Comparison of ENCODE assay signal across 8 cellular contexts in the genomic region with DNA sequence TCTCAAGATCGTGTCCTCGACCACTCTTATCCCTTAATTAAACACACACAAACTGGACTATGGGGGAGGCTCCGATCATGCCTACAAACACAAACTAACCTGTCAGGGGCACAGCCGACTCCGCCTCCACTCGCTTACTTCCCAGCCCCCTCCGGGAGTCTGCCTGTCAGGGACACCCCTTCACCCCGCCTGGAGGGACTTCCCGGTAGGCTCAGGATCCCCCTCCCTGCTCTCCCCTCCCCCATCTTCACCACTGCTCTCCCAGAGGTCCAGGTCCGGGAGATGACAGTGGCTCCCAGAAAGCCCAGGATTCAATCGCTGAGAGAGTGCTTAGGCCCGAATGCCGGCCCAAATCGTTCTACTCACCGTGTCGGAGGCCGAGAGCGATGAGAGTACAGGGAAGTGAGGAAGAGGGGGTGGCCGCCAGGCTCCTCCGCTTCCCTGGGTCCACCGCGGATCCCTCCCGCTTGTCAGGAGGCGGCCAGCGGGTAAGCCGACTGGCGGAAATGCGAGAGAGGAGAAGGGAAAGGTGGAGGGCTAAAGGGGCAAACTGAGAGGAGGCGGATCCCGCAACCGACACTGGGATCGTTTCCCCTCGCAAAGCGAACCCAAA. TPM values are rescaled to one million over a fixed set of nuclear protein-coding genes. Genes with fewer than 3 reads are reported as not detected.
DNase-seq lines count a peak whose midpoint lies in the region; ATAC-seq and TF ChIP-seq lines count a peak whose summit lies in the region.
"Not testable (repeated sequence)": the region's sequence is repeated elsewhere in the genome, so short reads cannot be mapped to it uniquely, and the experiment has no call there.

No MANE protein-coding gene starts in this region.

- not testable (repeated sequence) for H3K27me3 Mint-ChIP-seq in activated T-cell treated with anti-CD3 and anti-CD28 coated beads, Interleukin-2, amount 50 U/mL, for 24 hours; effector memory CD8-positive, alpha-beta T cell

- BruUV-seq in A673 (replicated peaks; lab: Mats Ljungman, UMichigan) = not testable (repeated sequence)

- TF ChIP-seq CTCF in A673 (conservative IDR thresholded peaks at IDR 0.05; ENCODE audit: low read depth, low read length); NB4 (IDR thresholded peaks at IDR 0.05; ENCODE audit: low read depth, low read length); psoas muscle (IDR thresholded peaks at IDR 0.05): not testable (repeated sequence)

- H3K36me3 Mint-ChIP-seq in activated T-cell treated with anti-CD3 and anti-CD28 coated beads, Interleukin-2, amount 50 U/mL, for 24 hours (ENCODE audit: low read depth) = peaks cover 78% of the 10 kb centered on the region
- H3K36me3 Mint-ChIP-seq in effector memory CD8-positive, alpha-beta T cell (ENCODE audit: insufficient read depth) = peaks cover 40% of the 10 kb centered on the region

- peaks cover 26% of the 10 kb centered on the region for H3K36me3 ChIP-seq in A673 (ENCODE audit: insufficient read depth, low read length, poor library complexity, severe bottlenecking)
- peaks cover 0 to 18% of the 10 kb centered on the region in 2 donors for H3K36me3 ChIP-seq in psoas muscle (ENCODE audit: insufficient read depth in 1 of 2, low read depth in 1 of 2)

- 0 to 1% (median 0%) methylated on average over 14 to 27 of the region's 34 CpGs for WGBS in psoas muscle, 3 donors

- H3K27ac ChIP-seq in A673 (ENCODE audit: low read depth, low read length, poor library complexity, severe bottlenecking) (peak overlapping the region; percentile 100), layer of hippocampus (ENCODE audit: low read depth, low read length) (peak overlapping the region; percentile 100), psoas muscle (peak overlapping the region; percentile 95)

- ATAC-seq in GM18909 (IDR thresholded peaks at IDR 0.05; ENCODE audit: poor library complexity, unreplicated experiment) = peak; percentile 30
- peak; percentile 16 for ATAC-seq in HG02870 (IDR thresholded peaks at IDR 0.05; ENCODE audit: unreplicated experiment)
- ATAC-seq in effector memory CD8-positive, alpha-beta T cell (replicated peaks) = peak; percentile 16
- ATAC-seq in psoas muscle = peak; percentile 51 to 65 (median 63)

- peak overlapping the region; percentile 97 for H3K27ac Mint-ChIP-seq in activated T-cell treated with anti-CD3 and anti-CD28 coated beads, Interleukin-2, amount 50 U/mL, for 24 hours
- peak overlapping the region; percentile 92 to 95 for H3K27ac Mint-ChIP-seq in effector memory CD8-positive, alpha-beta T cell

- H3K4me1 ChIP-seq in A673 (ENCODE audit: insufficient read depth, low read length, poor library complexity, severe bottlenecking) = not testable (repeated sequence)
- peaks cover 42% of the 10 kb centered on the region for H3K4me1 ChIP-seq in psoas muscle

- intact Hi-C loops in A673 (cut with micrococcal nuclease; ENCODE audit: unreplicated experiment); psoas muscle (cut with DNase I): not testable (repeated sequence)

- peaks cover 58% of the 10 kb centered on the region for H3K4me1 Mint-ChIP-seq in activated T-cell treated with anti-CD3 and anti-CD28 coated beads, Interleukin-2, amount 50 U/mL, for 24 hours (ENCODE audit: low read depth)
- H3K4me1 Mint-ChIP-seq in effector memory CD8-positive, alpha-beta T cell (ENCODE audit: low read depth in 2 of 2) = peaks cover 44 to 63% of the 10 kb centered on the region in 2 donors

- CTCF ChIA-PET in A673 (lab: Charles Lee) = not testable (repeated sequence)

- H3K9me3 Mint-ChIP-seq in activated T-cell treated with anti-CD3 and anti-CD28 coated beads, Interleukin-2, amount 50 U/mL, for 24 hours; effector memory CD8-positive, alpha-beta T cell: not testable (repeated sequence)

- TF ChIP-seq POLR2A in NB4 (IDR thresholded peaks at IDR 0.05; ENCODE audit: extremely low read depth, insufficient read length) = not testable (repeated sequence)

- peak overlapping the region; percentile 97 for H3K4me3 Mint-ChIP-seq in activated T-cell treated with anti-CD3 and anti-CD28 coated beads, Interleukin-2, amount 50 U/mL, for 24 hours
- peak overlapping the region; percentile 94 to 98 for H3K4me3 Mint-ChIP-seq in effector memory CD8-positive, alpha-beta T cell

- peak overlapping the region; percentile 91 for H3K4me3 ChIP-seq in A673 (ENCODE audit: low read depth, low read length, poor library complexity, severe bottlenecking)
- peak overlapping the region; percentile 91 for H3K4me3 ChIP-seq in NB4 (ENCODE audit: low read depth, low read length)
- peak overlapping the region; percentile 99 for H3K4me3 ChIP-seq in psoas muscle

- not testable (repeated sequence) for DNase-seq in A673 (ENCODE audit: low spot score); NB4 (ENCODE audit: low read depth); activated T-cell treated with anti-CD3 and anti-CD28 coated beads, Interleukin-2, amount 50 U/mL, for 24 hours; effector memory CD8-positive, alpha-beta T cell
- DNase-seq in psoas muscle = peak in 1 of 2 donors; percentile 54

- not testable (repeated sequence) for H3K27me3 ChIP-seq in A673 (replicated peaks; ENCODE audit: insufficient read depth, low read depth, low read length, poor library complexity); layer of hippocampus (ENCODE audit: control insufficient read depth, insufficient read depth, low read length); psoas muscle (ENCODE audit: insufficient read depth in 3 of 3, low read length in 2 of 3)

- peaks cover 14% of the 10 kb centered on the region for H3K9me3 ChIP-seq in A673 (ENCODE audit: low read depth, low read length, poor library complexity, severe bottlenecking)
- not testable (repeated sequence) for H3K9me3 ChIP-seq in psoas muscle

- POLR2A ChIA-PET in A673 (lab: Charles Lee; ENCODE audit: low non-redundant PET) = interaction anchor here (0.5 to 0.6 kb wide), 2 partner anchors 218 to 585 kb away, joined by 3 read pairs; no protein-coding TSS in a partner anchor

RNA-seq across cellular contexts. Expression of a gene that starts 0.8 kb away (rescaled TPM):
- 58.6 and 59.3 TPM in 2 replicates for total RNA-seq in A673 (2021)
- 100 to 1,000 TPM in 1 of 4 donors, 10 to 100 TPM in 3; 68.4 to 102 (median 86.8) TPM for total RNA-seq in psoas muscle
- polyA plus RNA-seq in psoas muscle = 100 to 1,000 TPM in 1 of 3 donors, 10 to 100 TPM in 2; 58.3 to 105 (median 60.6) TPM

RNA-seq across cellular contexts. Expression of a gene that starts 1.1 kb away (rescaled TPM):
- total RNA-seq in A673 (2021) = 183 and 205 TPM in 2 replicates
- 100 to 1,000 TPM in 2 of 4 donors, 10 to 100 TPM in 2; 82.3 to 120 (median 96.1) TPM for total RNA-seq in psoas muscle
- 100 to 1,000 TPM; 108 to 145 (median 137) TPM for polyA plus RNA-seq in psoas muscle
